In genomic region chr3:177093966-177094365, GRCh38 we compare ENCODE assay signal across 23 cellular contexts.
"Had no signal": no experiment of that assay in that cellular context is flagged by ENCODE, and none has a peak within 500 bp of the region (broad histone marks: within the 10 kb centered on the region; RNA-seq: fewer than 3 reads in every experiment).

No MANE protein-coding gene starts in this region.

- H3K4me2 ChIP-seq: SK-N-SH had no signal

- H3K9me2 ChIP-seq: SK-N-SH had no signal

- H3K9me3 ChIP-seq: SK-N-SH had no signal

- H3K27ac ChIP-seq: RWPE1 had no signal

- DNase-seq: IMR-90; Karpas-422; KG1; MM.1S; NCI-H1092 treated with DMSO at 0.1 percent for 48 hours; NCI-H1436; NCI-H187; NCI-H2029; NCI-H2081 treated with DMSO at 0.1 percent for 48 hours; NCI-H2171; NCI-H226; NCI-H446; NCI-H510A; NCI-H524 treated with DMSO at 0.1 percent for 48 hours; NCI-H69; NCI-H774; NK-92 treated with Interleukin-12 subunit alpha and Interleukin-12 subunit beta, amount 100 ng/mL, for 24 hours; PC-3; SHP77; SK-N-SH had no signal

- ATAC-seq: HepG2, Panc1, PC-3 had no signal

- H3K9ac ChIP-seq: SK-N-SH had no signal
